In the genomic region with DNA sequence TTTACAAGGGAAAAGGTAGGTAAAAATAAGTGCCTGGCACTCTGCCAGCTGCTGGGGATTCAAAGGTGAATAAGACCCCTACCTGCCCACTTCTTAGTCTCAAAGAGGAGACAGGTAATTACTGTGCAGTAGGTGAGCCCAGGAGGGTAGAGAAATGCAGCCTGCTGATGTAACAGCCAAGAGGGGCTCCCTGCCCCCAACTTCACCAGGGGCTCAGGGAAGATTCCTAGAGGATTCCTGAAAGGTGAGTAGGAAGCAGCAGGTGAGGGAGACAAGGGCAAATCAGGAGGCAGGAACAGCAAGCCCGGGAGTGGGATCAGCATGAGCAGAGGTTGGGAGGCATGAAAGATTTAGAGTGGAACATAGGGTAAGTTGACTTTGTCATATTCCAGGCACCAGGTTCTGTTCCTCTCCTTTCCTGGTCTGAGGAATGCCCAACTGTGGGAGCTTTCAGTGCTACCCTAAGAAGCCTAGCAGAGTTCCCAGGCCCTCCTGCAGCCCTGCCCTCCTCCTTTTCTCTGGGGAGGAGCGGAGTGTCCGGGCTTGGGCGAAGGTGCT, we compare ENCODE assay signal across 1 cellular context.
TF ChIP-seq lines count a peak whose summit lies in the region.

No MANE protein-coding gene starts in this region.

TF ChIP-seq in WTC11, 78 proteins besides CTCF, POLR2A, EP300 and RAD21 (continued from another document):
- TF ChIP-seq, protein P1, sequence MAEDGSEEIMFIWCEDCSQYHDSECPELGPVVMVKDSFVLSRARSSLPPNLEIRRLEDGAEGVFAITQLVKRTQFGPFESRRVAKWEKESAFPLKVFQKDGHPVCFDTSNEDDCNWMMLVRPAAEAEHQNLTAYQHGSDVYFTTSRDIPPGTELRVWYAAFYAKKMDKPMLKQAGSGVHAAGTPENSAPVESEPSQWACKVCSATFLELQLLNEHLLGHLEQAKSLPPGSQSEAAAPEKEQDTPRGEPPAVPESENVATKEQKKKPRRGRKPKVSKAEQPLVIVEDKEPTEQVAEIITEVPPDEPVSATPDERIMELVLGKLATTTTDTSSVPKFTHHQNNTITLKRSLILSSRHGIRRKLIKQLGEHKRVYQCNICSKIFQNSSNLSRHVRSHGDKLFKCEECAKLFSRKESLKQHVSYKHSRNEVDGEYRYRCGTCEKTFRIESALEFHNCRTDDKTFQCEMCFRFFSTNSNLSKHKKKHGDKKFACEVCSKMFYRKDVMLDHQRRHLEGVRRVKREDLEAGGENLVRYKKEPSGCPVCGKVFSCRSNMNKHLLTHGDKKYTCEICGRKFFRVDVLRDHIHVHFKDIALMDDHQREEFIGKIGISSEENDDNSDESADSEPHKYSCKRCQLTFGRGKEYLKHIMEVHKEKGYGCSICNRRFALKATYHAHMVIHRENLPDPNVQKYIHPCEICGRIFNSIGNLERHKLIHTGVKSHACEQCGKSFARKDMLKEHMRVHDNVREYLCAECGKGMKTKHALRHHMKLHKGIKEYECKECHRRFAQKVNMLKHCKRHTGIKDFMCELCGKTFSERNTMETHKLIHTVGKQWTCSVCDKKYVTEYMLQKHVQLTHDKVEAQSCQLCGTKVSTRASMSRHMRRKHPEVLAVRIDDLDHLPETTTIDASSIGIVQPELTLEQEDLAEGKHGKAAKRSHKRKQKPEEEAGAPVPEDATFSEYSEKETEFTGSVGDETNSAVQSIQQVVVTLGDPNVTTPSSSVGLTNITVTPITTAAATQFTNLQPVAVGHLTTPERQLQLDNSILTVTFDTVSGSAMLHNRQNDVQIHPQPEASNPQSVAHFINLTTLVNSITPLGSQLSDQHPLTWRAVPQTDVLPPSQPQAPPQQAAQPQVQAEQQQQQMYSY (CRISPR knock-in tag; IDR thresholded peaks at IDR 0.05), result peak; percentile 72
- peak; percentile 52; the same call in 1 of the 2 replicates for TF ChIP-seq ZNF263 (CRISPR knock-in tag; IDR thresholded peaks at IDR 0.05; ENCODE audit: low read depth)
- TF ChIP-seq, protein P2, sequence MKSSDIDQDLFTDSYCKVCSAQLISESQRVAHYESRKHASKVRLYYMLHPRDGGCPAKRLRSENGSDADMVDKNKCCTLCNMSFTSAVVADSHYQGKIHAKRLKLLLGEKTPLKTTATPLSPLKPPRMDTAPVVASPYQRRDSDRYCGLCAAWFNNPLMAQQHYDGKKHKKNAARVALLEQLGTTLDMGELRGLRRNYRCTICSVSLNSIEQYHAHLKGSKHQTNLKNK (CRISPR knock-in tag; IDR thresholded peaks at IDR 0.05), result no peak
- TF ChIP-seq, protein P3, sequence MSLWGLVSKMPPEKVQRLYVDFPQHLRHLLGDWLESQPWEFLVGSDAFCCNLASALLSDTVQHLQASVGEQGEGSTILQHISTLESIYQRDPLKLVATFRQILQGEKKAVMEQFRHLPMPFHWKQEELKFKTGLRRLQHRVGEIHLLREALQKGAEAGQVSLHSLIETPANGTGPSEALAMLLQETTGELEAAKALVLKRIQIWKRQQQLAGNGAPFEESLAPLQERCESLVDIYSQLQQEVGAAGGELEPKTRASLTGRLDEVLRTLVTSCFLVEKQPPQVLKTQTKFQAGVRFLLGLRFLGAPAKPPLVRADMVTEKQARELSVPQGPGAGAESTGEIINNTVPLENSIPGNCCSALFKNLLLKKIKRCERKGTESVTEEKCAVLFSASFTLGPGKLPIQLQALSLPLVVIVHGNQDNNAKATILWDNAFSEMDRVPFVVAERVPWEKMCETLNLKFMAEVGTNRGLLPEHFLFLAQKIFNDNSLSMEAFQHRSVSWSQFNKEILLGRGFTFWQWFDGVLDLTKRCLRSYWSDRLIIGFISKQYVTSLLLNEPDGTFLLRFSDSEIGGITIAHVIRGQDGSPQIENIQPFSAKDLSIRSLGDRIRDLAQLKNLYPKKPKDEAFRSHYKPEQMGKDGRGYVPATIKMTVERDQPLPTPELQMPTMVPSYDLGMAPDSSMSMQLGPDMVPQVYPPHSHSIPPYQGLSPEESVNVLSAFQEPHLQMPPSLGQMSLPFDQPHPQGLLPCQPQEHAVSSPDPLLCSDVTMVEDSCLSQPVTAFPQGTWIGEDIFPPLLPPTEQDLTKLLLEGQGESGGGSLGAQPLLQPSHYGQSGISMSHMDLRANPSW (CRISPR knock-in tag; conservative IDR thresholded peaks at IDR 0.05; ENCODE audit: low read depth), result 0 out of 2 replicates have a peak, but pooled peaks have one; percentile 9
